9 cellular contexts compared by ENCODE assay signal in the genomic region with DNA sequence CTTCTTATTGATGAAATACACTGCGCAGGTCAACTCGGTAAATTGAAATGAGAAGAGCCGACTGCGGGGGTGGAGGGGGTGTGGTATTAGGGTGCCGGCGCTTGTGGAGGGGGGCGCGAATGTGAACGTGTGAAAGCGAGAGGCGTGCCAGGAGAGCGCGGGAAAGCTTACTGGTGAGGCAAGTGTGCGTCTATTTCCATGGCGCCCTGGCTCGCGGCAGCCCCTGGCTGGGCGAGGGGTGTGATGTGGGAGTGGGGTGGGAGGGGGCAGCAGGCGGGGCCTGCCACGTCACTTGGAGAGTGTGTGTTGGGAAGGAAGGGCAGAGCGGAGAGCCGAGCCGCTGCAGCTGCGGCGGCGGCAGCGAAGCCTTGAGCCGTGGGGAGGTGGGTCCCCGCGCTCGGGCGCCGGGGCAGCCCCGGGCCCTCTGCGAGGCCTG.
DNase-seq lines count a peak whose midpoint lies in the region; ATAC-seq and TF ChIP-seq lines count a peak whose summit lies in the region.
"Had no signal": no experiment of that assay in that cellular context is flagged by ENCODE, and none has a peak within 500 bp of the region (broad histone marks: within the 10 kb centered on the region; RNA-seq: fewer than 3 reads in every experiment).

No MANE protein-coding gene starts in this region.

- peak overlapping the region; percentile 19 to 48 (median 36) for H3K4me3 ChIP-seq in sigmoid colon

- POLR2A ChIA-PET in T-cell (lab: Charles Lee), result no interaction called here

- ATAC-seq in T-cell (replicated peaks in 1 of 4) (peak in 2 of 4 experiments; percentile 18 to 49), left cardiac atrium (peak; percentile 69 to 84), HG03097 (IDR thresholded peaks at IDR 0.05; ENCODE audit: low FRiP score, unreplicated experiment) (no peak), HG03095 (IDR thresholded peaks at IDR 0.05; ENCODE audit: unreplicated experiment) (no peak)

- WGBS in sigmoid colon, 2 donors, result 3 to 7% methylated on average over 35 of the region's 35 CpGs

- no peak for TF ChIP-seq CTCF in GM20000 (IDR thresholded peaks at IDR 0.05; ENCODE audit: extremely low read depth, missing control alignments)
- no peak for TF ChIP-seq CTCF in sigmoid colon (IDR thresholded peaks at IDR 0.05)

- H3K4me1 Mint-ChIP-seq in T-cell, result peaks cover 33 to 52% (median 43%) of the 10 kb centered on the region in 3 donors

- peak; percentile 55 for DNase-seq in GM20000 (ENCODE audit: low spot score)
- DNase-seq in T-cell, result peak in 3 of 34 experiments; percentile 4 to 13 (median 7)
- peak; percentile 44 for DNase-seq in left cardiac atrium
- DNase-seq in sigmoid colon, result peak; percentile 68
- no peak for DNase-seq in NCI-H1048 (lab: John Stamatoyannopoulos, UW)
- DNase-seq in EL, result no peak

- CTCF ChIA-PET in T-cell (lab: Charles Lee), result no interaction called here

- peaks cover 28 to 40% of the 10 kb centered on the region in 2 donors for H3K27me3 Mint-ChIP-seq in T-cell

- no peak for TF ChIP-seq EP300 in sigmoid colon (IDR thresholded peaks at IDR 0.05)

- peaks cover 9 to 57% (median 33%) of the 10 kb centered on the region in 3 donors for H3K27me3 ChIP-seq in sigmoid colon

- H3K9me3 Mint-ChIP-seq in T-cell, result no peaks in the 10 kb centered on the region

- H3K27ac ChIP-seq in sigmoid colon, result no peak overlapping the region
- H3K27ac ChIP-seq: neutrophil had no signal

- no peaks in the 10 kb centered on the region for H3K36me3 ChIP-seq in sigmoid colon
- H3K36me3 ChIP-seq: neutrophil had no signal

- TF ChIP-seq POLR2A in sigmoid colon (IDR thresholded peaks at IDR 0.05), result no peak

- H3K27ac Mint-ChIP-seq in T-cell, result no peak overlapping the region

- H3K9me3 ChIP-seq in sigmoid colon, result no peaks in the 10 kb centered on the region
- H3K9me3 ChIP-seq: neutrophil had no signal

- peak overlapping the region; percentile 29 to 78 (median 68) for H3K4me3 Mint-ChIP-seq in T-cell

- H3K4me1 ChIP-seq in sigmoid colon, result peaks cover 0 to 18% (median 17%) of the 10 kb centered on the region in 4 donors

- no peaks in the 10 kb centered on the region for H3K36me3 Mint-ChIP-seq in T-cell

- intact Hi-C loops in left cardiac atrium (cut with DNase I), result no loop called here
- intact Hi-C loops in sigmoid colon (cut with DNase I), result no loop called here

Comparison
In these comparisons a context has a peak if more than half of its experiments do, and no peak if none do; other contexts are left out.
1. DNase-seq: peak in GM20000 (single experiment), left cardiac atrium (single experiment) and sigmoid colon (single experiment); none in NCI-H1048 (single experiment) and EL (single experiment).
2. ATAC-seq: peak in left cardiac atrium (2 of 2); none in HG03097 (single experiment) and HG03095 (single experiment).